In the genomic region with DNA sequence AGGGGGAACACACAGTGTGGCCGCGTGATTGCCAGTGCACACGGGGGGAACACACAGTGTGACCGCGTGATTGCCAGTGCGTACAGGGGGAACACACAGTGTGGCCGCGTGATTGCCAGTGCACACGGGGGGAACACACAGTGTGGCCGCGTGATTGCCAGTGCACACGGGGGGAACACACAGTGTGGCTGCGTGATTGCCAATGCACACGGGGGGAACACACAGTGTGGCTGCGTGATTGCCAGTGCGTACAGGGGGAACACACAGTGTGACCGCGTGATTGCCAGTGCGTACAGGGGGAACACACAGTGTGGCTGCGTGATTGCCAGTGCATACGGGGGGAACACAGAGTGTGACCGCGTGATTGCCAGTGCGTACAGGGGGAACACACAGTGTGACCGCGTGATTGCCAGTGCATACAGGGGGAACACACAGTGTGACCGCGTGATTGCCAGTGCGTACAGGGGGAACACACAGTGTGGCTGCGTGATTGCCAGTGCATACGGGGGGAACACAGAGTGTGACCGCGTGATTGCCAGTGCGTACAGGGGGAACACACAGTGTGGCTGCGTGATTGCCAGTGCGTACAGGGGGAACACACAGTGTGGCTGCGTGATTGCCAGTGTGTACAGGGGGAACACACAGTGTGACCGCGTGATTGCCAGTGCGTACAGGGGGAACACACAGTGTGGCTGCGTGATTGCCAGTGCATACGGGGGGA, we compare ENCODE assay signal across 6 cellular contexts.
DNase-seq lines count a peak whose midpoint lies in the region; ATAC-seq and TF ChIP-seq lines count a peak whose summit lies in the region.
"Not testable (repeated sequence)": the region's sequence is repeated elsewhere in the genome, so short reads cannot be mapped to it uniquely, and the experiment has no call there.

No MANE protein-coding gene starts in this region.

- POLR2A ChIA-PET in CD4-positive, alpha-beta T cell (lab: Charles Lee): not testable (repeated sequence)

- not testable (repeated sequence) for H3K36me3 Mint-ChIP-seq in CD4-positive, alpha-beta T cell (ENCODE audit: low read depth); activated naive CD4-positive, alpha-beta T cell treated with anti-CD3 and anti-CD28 coated beads, Interleukin-2, amount 10 ng/mL, durations not matched to agents 7 days and 5 days; memory B cell; osteocyte (ENCODE audit: unreplicated experiment); type B pancreatic cell

- DNase-seq in CD4-positive, alpha-beta T cell; memory B cell (ENCODE audit: low spot score in 2 of 2); osteocyte (ENCODE audit: extremely low spot score, unreplicated experiment): not testable (repeated sequence)
- peak; percentile 17 for DNase-seq in activated naive CD4-positive, alpha-beta T cell treated with anti-CD3 and anti-CD28 coated beads, Interleukin-2, amount 10 ng/mL, durations not matched to agents 7 days and 5 days
- DNase-seq in type B pancreatic cell (ENCODE audit: extremely low spot score, unreplicated experiment): peak; percentile 15

- H3K27me3 ChIP-seq in CD4-positive, alpha-beta T cell (ENCODE audit: control insufficient read depth, insufficient read depth, low read length): not testable (repeated sequence)

- ATAC-seq in CD4-positive, alpha-beta T cell (ENCODE audit: poor library complexity); memory B cell (ENCODE audit: low read depth): not testable (repeated sequence)

- peak overlapping the region; percentile 62 for H3K27ac Mint-ChIP-seq in CD4-positive, alpha-beta T cell
- H3K27ac Mint-ChIP-seq in activated naive CD4-positive, alpha-beta T cell treated with anti-CD3 and anti-CD28 coated beads, Interleukin-2, amount 10 ng/mL, durations not matched to agents 7 days and 5 days: not testable (repeated sequence)
- H3K27ac Mint-ChIP-seq in memory B cell: peak overlapping the region; percentile 84
- H3K27ac Mint-ChIP-seq in osteocyte (ENCODE audit: unreplicated experiment): peak overlapping the region; percentile 43
- H3K27ac Mint-ChIP-seq in type B pancreatic cell: peak overlapping the region; percentile 83

- CTCF ChIA-PET in CD4-positive, alpha-beta T cell (lab: Charles Lee); activated naive CD4-positive, alpha-beta T cell treated with anti-CD3 and anti-CD28 coated beads, Interleukin-2, amount 10 ng/mL, durations not matched to agents 7 days and 5 days (lab: Charles Lee): not testable (repeated sequence)

- not testable (repeated sequence) for H3K9me3 ChIP-seq in CD4-positive, alpha-beta T cell (ENCODE audit: control insufficient read depth, low read length)
- H3K9me3 ChIP-seq in iPS-18c (ENCODE audit: control insufficient read depth, insufficient read depth, low read length): peaks cover 23% of the 10 kb centered on the region

- H3K4me3 ChIP-seq in iPS-18c (ENCODE audit: insufficient read depth, low read depth, low read length): peak overlapping the region; percentile 34; the same call in 1 of the 2 replicates

- intact Hi-C loops in CD4-positive, alpha-beta T cell (cut with DNase I, micrococcal nuclease): not testable (repeated sequence)

- not testable (repeated sequence) for H3K27me3 Mint-ChIP-seq in CD4-positive, alpha-beta T cell; memory B cell; osteocyte (ENCODE audit: unreplicated experiment)
- H3K27me3 Mint-ChIP-seq in activated naive CD4-positive, alpha-beta T cell treated with anti-CD3 and anti-CD28 coated beads, Interleukin-2, amount 10 ng/mL, durations not matched to agents 7 days and 5 days: peaks cover 18% of the 10 kb centered on the region
- peaks cover 11% of the 10 kb centered on the region for H3K27me3 Mint-ChIP-seq in type B pancreatic cell

- not testable (repeated sequence) for H3K4me3 Mint-ChIP-seq in CD4-positive, alpha-beta T cell; activated naive CD4-positive, alpha-beta T cell treated with anti-CD3 and anti-CD28 coated beads, Interleukin-2, amount 10 ng/mL, durations not matched to agents 7 days and 5 days; memory B cell; osteocyte (ENCODE audit: unreplicated experiment)
- H3K4me3 Mint-ChIP-seq in type B pancreatic cell: peak overlapping the region; percentile 39

- H3K27ac ChIP-seq in CD4-positive, alpha-beta T cell (ENCODE audit: low read depth, low read length): not testable (repeated sequence)

- not testable (repeated sequence) for TF ChIP-seq CTCF in CD4-positive, alpha-beta T cell (IDR thresholded peaks at IDR 0.05); osteocyte (IDR thresholded peaks at IDR 0.05); type B pancreatic cell (conservative IDR thresholded peaks at IDR 0.05)

- not testable (repeated sequence) for H3K4me1 Mint-ChIP-seq in CD4-positive, alpha-beta T cell (ENCODE audit: low read depth); osteocyte (ENCODE audit: unreplicated experiment); type B pancreatic cell (ENCODE audit: unreplicated experiment)
- H3K4me1 Mint-ChIP-seq in activated naive CD4-positive, alpha-beta T cell treated with anti-CD3 and anti-CD28 coated beads, Interleukin-2, amount 10 ng/mL, durations not matched to agents 7 days and 5 days: peaks cover 12% of the 10 kb centered on the region
- H3K4me1 Mint-ChIP-seq in memory B cell: peaks cover 11% of the 10 kb centered on the region

- not testable (repeated sequence) for H3K9me3 Mint-ChIP-seq in CD4-positive, alpha-beta T cell; memory B cell; osteocyte (ENCODE audit: unreplicated experiment); type B pancreatic cell
- peaks cover 24% of the 10 kb centered on the region for H3K9me3 Mint-ChIP-seq in activated naive CD4-positive, alpha-beta T cell treated with anti-CD3 and anti-CD28 coated beads, Interleukin-2, amount 10 ng/mL, durations not matched to agents 7 days and 5 days
